16 cellular contexts compared by ENCODE assay signal in the genomic region with DNA sequence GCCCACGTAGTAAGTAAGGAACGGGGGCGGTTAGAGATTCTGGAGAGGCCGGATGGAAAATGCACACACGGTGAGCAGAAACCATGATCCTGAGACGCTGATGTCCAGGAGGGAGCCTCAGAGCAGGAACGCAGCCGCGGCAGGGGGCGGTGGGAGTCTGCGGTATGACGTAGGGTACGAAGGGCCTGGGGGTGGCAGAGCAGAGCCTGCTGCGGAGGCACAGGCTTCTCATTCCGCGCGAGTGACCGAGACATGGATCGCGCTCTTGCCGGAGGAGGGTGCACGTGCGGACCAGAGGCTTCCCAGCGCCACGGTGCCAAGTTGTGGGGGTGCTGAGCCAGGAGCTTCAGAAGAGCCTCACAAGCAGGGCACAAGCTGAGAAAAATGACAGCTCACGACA.
"Had no signal": no experiment of that assay in that cellular context is flagged by ENCODE, and none has a peak within 500 bp of the region (broad histone marks: within the 10 kb centered on the region; RNA-seq: fewer than 3 reads in every experiment).

No MANE protein-coding gene starts in this region.

- H3K36me3 ChIP-seq: tibial artery had no signal

- H3K27me3 ChIP-seq: body of pancreas, tibial artery had no signal

- DNase-seq: activated CD4-positive, alpha-beta memory T cell treated with anti-CD3 and anti-CD28 coated beads for 36 hours; activated CD4-positive, alpha-beta T cell treated with anti-CD3 and anti-CD28 coated beads for 4 hours; activated naive CD4-positive, alpha-beta T cell treated with Interleukin-2 at 50 U/mL for 16 hours; activated naive CD8-positive, alpha-beta T cell treated with anti-CD3 and anti-CD28 coated beads, Interleukin-2, amount 10 ng/mL, durations not matched to agents 7 days and 5 days; activated T-cell treated with anti-CD3 and anti-CD28 coated beads, Interleukin-2, amount 50 U/mL, for 1 hour; body of pancreas; hippocampal formation; kidney; stimulated activated naive CD4-positive, alpha-beta T cell; tibial artery had no signal

- H3K36me3 Mint-ChIP-seq: activated CD4-positive, alpha-beta memory T cell treated with anti-CD3 and anti-CD28 coated beads for 36 hours had no signal

- H3K9me3 Mint-ChIP-seq: activated CD4-positive, alpha-beta memory T cell treated with anti-CD3 and anti-CD28 coated beads for 36 hours; activated naive CD8-positive, alpha-beta T cell treated with anti-CD3 and anti-CD28 coated beads, Interleukin-2, amount 10 ng/mL, durations not matched to agents 7 days and 5 days; activated T-helper 17 cell treated with anti-CD3 and anti-CD28 coated beads, Interleukin-2, amount 50 U/mL, for 72 hours; mesothelial cell of epicardium had no signal

- H3K4me3 ChIP-seq: body of pancreas, coronary artery, lung, tibial artery had no signal

- H3K27ac ChIP-seq: body of pancreas, coronary artery, tibial artery had no signal

- H3K27ac Mint-ChIP-seq: activated CD4-positive, alpha-beta memory T cell treated with anti-CD3 and anti-CD28 coated beads for 36 hours; activated naive CD8-positive, alpha-beta T cell treated with anti-CD3 and anti-CD28 coated beads, Interleukin-2, amount 10 ng/mL, durations not matched to agents 7 days and 5 days; activated T-helper 17 cell treated with anti-CD3 and anti-CD28 coated beads, Interleukin-2, amount 50 U/mL, for 72 hours; mesothelial cell of epicardium; progenitor cell of endocrine pancreas had no signal

- H3K4me1 Mint-ChIP-seq: activated T-helper 17 cell treated with anti-CD3 and anti-CD28 coated beads, Interleukin-2, amount 50 U/mL, for 72 hours had no signal

- H3K4me1 ChIP-seq: body of pancreas, tibial artery had no signal

- ATAC-seq: activated T-helper 17 cell treated with anti-CD3 and anti-CD28 coated beads, Interleukin-2, amount 50 U/mL, for 72 hours; body of pancreas; left lobe of liver had no signal

- H3K4me3 Mint-ChIP-seq: activated CD4-positive, alpha-beta memory T cell treated with anti-CD3 and anti-CD28 coated beads for 36 hours; activated naive CD8-positive, alpha-beta T cell treated with anti-CD3 and anti-CD28 coated beads, Interleukin-2, amount 10 ng/mL, durations not matched to agents 7 days and 5 days; activated T-helper 17 cell treated with anti-CD3 and anti-CD28 coated beads, Interleukin-2, amount 50 U/mL, for 72 hours; mesothelial cell of epicardium had no signal

- H3K9me3 ChIP-seq: body of pancreas, tibial artery had no signal
